ENCODE assay signal across 9 cellular contexts in the genomic region with DNA sequence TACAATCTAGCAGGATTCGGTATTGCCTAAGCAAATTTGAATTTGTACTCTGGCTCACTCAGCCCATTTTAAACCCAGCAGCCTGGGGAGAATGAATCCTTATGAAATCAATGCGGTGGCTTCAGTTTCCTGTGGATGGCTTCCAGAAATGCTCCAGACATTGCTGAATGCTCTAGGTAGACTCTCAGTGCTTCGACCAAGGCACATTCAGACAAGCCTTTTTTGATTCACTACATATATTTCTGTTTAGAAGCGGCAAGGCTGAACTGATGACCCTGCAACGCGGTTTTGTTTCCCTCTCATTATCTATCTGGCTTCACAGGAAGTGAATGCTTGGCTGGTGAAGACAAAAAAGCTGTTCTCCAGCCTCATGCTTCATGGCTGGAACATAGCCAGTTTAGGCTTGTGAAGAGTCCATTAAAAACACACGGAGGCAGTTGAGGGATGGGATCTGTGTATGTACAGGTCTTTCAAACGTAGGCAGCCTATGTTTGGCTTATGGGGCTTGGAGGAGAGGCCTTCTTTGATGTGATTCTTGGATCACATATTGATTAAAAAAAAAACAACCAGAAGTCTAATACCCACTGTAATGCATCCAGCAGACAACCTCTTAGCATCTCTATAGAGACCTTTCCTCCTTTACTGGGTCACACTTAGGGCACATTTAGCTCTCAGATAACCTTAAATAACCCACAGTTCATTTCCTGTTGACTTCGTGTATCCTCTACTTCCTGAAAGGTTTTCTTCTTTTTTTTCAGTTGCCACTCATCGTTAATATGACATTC.
DNase-seq lines count a peak whose midpoint lies in the region; ATAC-seq and TF ChIP-seq lines count a peak whose summit lies in the region.
"Had no signal": no experiment of that assay in that cellular context is flagged by ENCODE, and none has a peak within 500 bp of the region (broad histone marks: within the 10 kb centered on the region; RNA-seq: fewer than 3 reads in every experiment).

No MANE protein-coding gene starts in this region.

- TF ChIP-seq CTCF in A673 (conservative IDR thresholded peaks at IDR 0.05; ENCODE audit: low read depth, low read length) (no peak), fibroblast of the aortic adventitia (IDR thresholded peaks at IDR 0.05; ENCODE audit: insufficient read depth, low read length) (no peak)
- no peak for TF ChIP-seq CTCF in activated CD8-positive, alpha-beta T cell treated with anti-CD3 and anti-CD28 coated beads for 36 hours (IDR thresholded peaks at IDR 0.05)

- POLR2A ChIA-PET in A673 (lab: Charles Lee; ENCODE audit: low non-redundant PET), result no interaction called here
- POLR2A ChIA-PET in activated CD8-positive, alpha-beta T cell treated with anti-CD3 and anti-CD28 coated beads for 36 hours (lab: Charles Lee), result interaction anchor here (1.5 to 1.8 kb wide), 2 partner anchors 10 to 12 kb away, joined by 4 to 5 read pairs; no protein-coding TSS in a partner anchor

- H3K36me3 Mint-ChIP-seq in activated CD8-positive, alpha-beta T cell treated with anti-CD3 and anti-CD28 coated beads for 36 hours (ENCODE audit: low read depth), result peaks cover 8% of the 10 kb centered on the region

- H3K4me1 Mint-ChIP-seq in activated CD8-positive, alpha-beta T cell treated with anti-CD3 and anti-CD28 coated beads for 36 hours (ENCODE audit: low read depth), result peaks cover 64% of the 10 kb centered on the region

- H3K9me3 Mint-ChIP-seq in activated CD8-positive, alpha-beta T cell treated with anti-CD3 and anti-CD28 coated beads for 36 hours, result no peaks in the 10 kb centered on the region

- no TSS peak for BruUV-seq in A673 (replicated peaks; lab: Mats Ljungman, UMichigan)

- DNase-seq in A673 (ENCODE audit: low spot score) (peak; percentile 85), NCI-H2171 (lab: John Stamatoyannopoulos, UW) (peak; percentile 15), fibroblast of the aortic adventitia (ENCODE audit: low read depth) (peak; percentile 98), occipital lobe (lab: John Stamatoyannopoulos, UW) (peak; percentile 55), mesenteric fat pad (ENCODE audit: low spot score) (no peak)
- DNase-seq in activated CD8-positive, alpha-beta T cell treated with anti-CD3 and anti-CD28 coated beads for 36 hours, result peak; percentile 56

- CTCF ChIA-PET in A673 (lab: Charles Lee), result no interaction called here
- CTCF ChIA-PET in activated CD8-positive, alpha-beta T cell treated with anti-CD3 and anti-CD28 coated beads for 36 hours (lab: Charles Lee), result no interaction called here

- peak overlapping the region; percentile 73 for H3K27ac ChIP-seq in A673 (ENCODE audit: low read depth, low read length, poor library complexity, severe bottlenecking)

- no peaks in the 10 kb centered on the region for H3K9me3 ChIP-seq in A673 (ENCODE audit: low read depth, low read length, poor library complexity, severe bottlenecking)

- intact Hi-C loops in A673 (cut with micrococcal nuclease; ENCODE audit: unreplicated experiment), result no loop called here
- intact Hi-C loops in activated CD8-positive, alpha-beta T cell treated with anti-CD3 and anti-CD28 coated beads for 36 hours (cut with micrococcal nuclease), result no loop called here

- peaks cover 39% of the 10 kb centered on the region for H3K4me1 ChIP-seq in A673 (ENCODE audit: insufficient read depth, low read length, poor library complexity, severe bottlenecking)

- no peaks in the 10 kb centered on the region for H3K27me3 Mint-ChIP-seq in activated CD8-positive, alpha-beta T cell treated with anti-CD3 and anti-CD28 coated beads for 36 hours

- H3K4me3 ChIP-seq in A673 (ENCODE audit: low read depth, low read length, poor library complexity, severe bottlenecking) (no peak overlapping the region), fibroblast of the aortic adventitia (ENCODE audit: low read depth, low read length) (no peak overlapping the region)

- peak; percentile 93 for ATAC-seq in GM18502 (IDR thresholded peaks at IDR 0.05; ENCODE audit: poor library complexity, unreplicated experiment)
- peak; percentile 81 for ATAC-seq in HG02981 (IDR thresholded peaks at IDR 0.05; ENCODE audit: unreplicated experiment)
- ATAC-seq in activated CD8-positive, alpha-beta T cell treated with anti-CD3 and anti-CD28 coated beads for 36 hours, result peak; percentile 78
- ATAC-seq: HCT116 had no signal

- H3K4me3 Mint-ChIP-seq in activated CD8-positive, alpha-beta T cell treated with anti-CD3 and anti-CD28 coated beads for 36 hours, result peak overlapping the region; percentile 58

- no peaks in the 10 kb centered on the region for H3K36me3 ChIP-seq in A673 (ENCODE audit: insufficient read depth, low read length, poor library complexity, severe bottlenecking)

- peak overlapping the region; percentile 98 for H3K27ac Mint-ChIP-seq in activated CD8-positive, alpha-beta T cell treated with anti-CD3 and anti-CD28 coated beads for 36 hours

- no peaks in the 10 kb centered on the region for H3K27me3 ChIP-seq in A673 (replicated peaks; ENCODE audit: insufficient read depth, low read depth, low read length, poor library complexity)
